23 cellular contexts compared by ENCODE assay signal in the genomic region with DNA sequence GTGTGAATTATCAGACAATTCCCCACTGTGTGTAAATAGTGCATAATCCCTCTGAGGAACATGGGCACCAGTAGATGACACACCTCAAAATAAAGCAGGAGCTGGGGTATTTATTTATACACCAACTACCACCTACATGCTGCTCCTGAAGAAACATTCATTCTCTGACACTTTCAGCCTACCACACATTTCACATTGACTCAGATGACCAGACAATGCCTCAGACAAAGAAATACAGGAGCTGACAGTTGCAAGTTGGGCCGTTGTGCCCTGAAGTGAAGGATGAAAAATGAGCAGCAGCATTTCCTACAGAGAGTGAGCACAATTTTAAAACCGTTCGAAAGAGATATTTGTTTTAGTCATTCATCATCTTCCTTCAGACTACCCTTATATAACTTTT.
"Had no signal": no experiment of that assay in that cellular context is flagged by ENCODE, and none has a peak within 500 bp of the region (broad histone marks: within the 10 kb centered on the region; RNA-seq: fewer than 3 reads in every experiment).

No MANE protein-coding gene starts in this region.

- H3K27ac Mint-ChIP-seq: mesothelial cell of epicardium had no signal

- H3K36me3 ChIP-seq: esophagus squamous epithelium, gastrocnemius medialis, heart right ventricle, left lung, lower lobe of right lung had no signal

- ATAC-seq: esophagus mucosa, gastrocnemius medialis, heart right ventricle, left cardiac atrium, left lung, left ventricle myocardium superior, lower lobe of right lung, mucosa of descending colon had no signal

- H3K9me3 ChIP-seq: esophagus squamous epithelium, gastrocnemius medialis, heart right ventricle, lower lobe of right lung, mucosa of descending colon had no signal

- H3K36me3 Mint-ChIP-seq: mesothelial cell of epicardium had no signal

- DNase-seq: dermis blood vessel endothelial cell; dorsolateral prefrontal cortex; effector CD4-positive, alpha-beta T cell; effector memory CD4-positive, alpha-beta T cell; erythroblast; esophagus squamous epithelium; foreskin fibroblast; foreskin melanocyte; gastrocnemius medialis; glutamatergic neuron; head of caudate nucleus; heart right ventricle; hippocampal formation; left cardiac atrium; left lung; left ventricle myocardium superior; lower lobe of right lung; mesenchymal stem cell; mucosa of descending colon had no signal

- H3K27ac ChIP-seq: coronary artery, dorsolateral prefrontal cortex, epithelial cell of prostate, esophagus squamous epithelium, gastrocnemius medialis, heart right ventricle, left lung, lower lobe of right lung had no signal

- H3K4me3 ChIP-seq: coronary artery, dorsolateral prefrontal cortex, esophagus squamous epithelium, gastrocnemius medialis, heart right ventricle, left lung, lower lobe of right lung, mucosa of descending colon had no signal

- H3K9me3 Mint-ChIP-seq: mesothelial cell of epicardium had no signal

- H3K4me1 ChIP-seq: esophagus squamous epithelium, gastrocnemius medialis, lower lobe of right lung had no signal

- H3K4me3 Mint-ChIP-seq: mesothelial cell of epicardium had no signal

- H3K27me3 ChIP-seq: esophagus squamous epithelium, gastrocnemius medialis, heart right ventricle, left lung had no signal
